8 cellular contexts compared by ENCODE assay signal in genomic region chr14:50064993-50065392, GRCh38. TPM values are rescaled to one million over a fixed set of nuclear protein-coding genes. Genes with fewer than 3 reads are reported as not detected.
DNase-seq lines count a peak whose midpoint lies in the region; ATAC-seq and TF ChIP-seq lines count a peak whose summit lies in the region.

No MANE protein-coding gene starts in this region.

- H3K36me3 ChIP-seq in esophagus squamous epithelium (no peaks in the 10 kb centered on the region), suprapubic skin (no peaks in the 10 kb centered on the region)

- DNase-seq in AG10803 (ENCODE audit: low read depth) (peak; percentile 40), activated B cell treated with CpG ODN at 0.5 μM for 24 hours (no peak), esophagus squamous epithelium (lab: John Stamatoyannopoulos, UW) (no peak), OCI-M2 (lab: John Stamatoyannopoulos, UW; ENCODE audit: unreplicated experiment) (no peak), suprapubic skin (ENCODE audit: low spot score in 2 of 2) (no peak)
- peak; percentile 63 for DNase-seq in stimulated activated naive CD8-positive, alpha-beta T cell treated with anti-CD3 and anti-CD28 coated beads, Interleukin-15, Interleukin-2, amounts not matched to agents 100 U/mL and 50 U/mL, for 24 hours

- H3K4me1 ChIP-seq in esophagus squamous epithelium (peaks cover 25 to 75% (median 34%) of the 10 kb centered on the region in 3 donors), suprapubic skin (peaks cover 29% of the 10 kb centered on the region)

- TF ChIP-seq CTCF in AG10803 (conservative IDR thresholded peaks at IDR 0.05; ENCODE audit: low read length), result no peak
- TF ChIP-seq CTCF in activated B cell treated with CpG ODN at 0.5 μM for 24 hours (IDR thresholded peaks at IDR 0.05), result no peak
- TF ChIP-seq CTCF in esophagus squamous epithelium (IDR thresholded peaks at IDR 0.05), result no peak
- TF ChIP-seq CTCF in suprapubic skin (IDR thresholded peaks at IDR 0.05), result no peak

- H3K27ac ChIP-seq in esophagus squamous epithelium, result peak overlapping the region; percentile 54 to 82 (median 63)
- H3K27ac ChIP-seq in suprapubic skin, result no peak overlapping the region

- CTCF ChIA-PET in activated B cell treated with CpG ODN at 0.5 μM for 24 hours (lab: Charles Lee), result interaction anchor here (1.1 to 1.6 kb wide), 3 partner anchors 21 to 203 kb away, joined by 5 to 8 read pairs (median 7); no protein-coding TSS in a partner anchor

- H3K4me1 Mint-ChIP-seq in activated B cell treated with CpG ODN at 0.5 μM for 24 hours, result peaks cover 87% of the 10 kb centered on the region

- intact Hi-C loops in activated B cell treated with CpG ODN at 0.5 μM for 24 hours (cut with micrococcal nuclease), result loop anchor here (1.0 kb wide), 1 partner anchor 18 kb away; no protein-coding TSS in a partner anchor
- intact Hi-C loops in esophagus squamous epithelium (cut with DNase I), result no loop called here

- peaks cover 34% of the 10 kb centered on the region for H3K36me3 Mint-ChIP-seq in activated B cell treated with CpG ODN at 0.5 μM for 24 hours (ENCODE audit: low read depth)

- H3K4me3 ChIP-seq in AG10803 (ENCODE audit: low read length) (no peak overlapping the region), esophagus squamous epithelium (no peak overlapping the region), suprapubic skin (no peak overlapping the region)

- H3K4me3 Mint-ChIP-seq in activated B cell treated with CpG ODN at 0.5 μM for 24 hours, result peak overlapping the region; percentile 75

- H3K27me3 Mint-ChIP-seq in activated B cell treated with CpG ODN at 0.5 μM for 24 hours, result no peaks in the 10 kb centered on the region

- TF ChIP-seq EP300 in suprapubic skin (IDR thresholded peaks at IDR 0.05), result no peak

- POLR2A ChIA-PET in activated B cell treated with CpG ODN at 0.5 μM for 24 hours (lab: Charles Lee), result interaction anchor here (0.9 to 6.5 kb wide), 11 partner anchors 19 to 203 kb away, joined by 3 to 397 read pairs (median 79); partner anchors contain the start of gene ARF6

- TF ChIP-seq POLR2A in esophagus squamous epithelium (IDR thresholded peaks at IDR 0.05) (peak in 1 of 4 donors; percentile 39), suprapubic skin (IDR thresholded peaks at IDR 0.05) (no peak)

- H3K27me3 ChIP-seq in esophagus squamous epithelium, result no peaks in the 10 kb centered on the region
- no peaks in the 10 kb centered on the region for H3K27me3 ChIP-seq in suprapubic skin

- peak; percentile 55 for ATAC-seq in GM19397 (IDR thresholded peaks at IDR 0.05; ENCODE audit: unreplicated experiment)
- peak; percentile 66 for ATAC-seq in HG03378 (IDR thresholded peaks at IDR 0.05; ENCODE audit: unreplicated experiment)
- peak; percentile 57 for ATAC-seq in activated B cell treated with CpG ODN at 0.5 μM for 24 hours (ENCODE audit: low read depth)
- ATAC-seq in stimulated activated naive CD8-positive, alpha-beta T cell treated with anti-CD3 and anti-CD28 coated beads, Interleukin-15, Interleukin-2, amounts not matched to agents 100 U/mL and 50 U/mL, for 24 hours, result peak; percentile 69

- H3K9me3 Mint-ChIP-seq in activated B cell treated with CpG ODN at 0.5 μM for 24 hours, result no peaks in the 10 kb centered on the region

- H3K9me3 ChIP-seq in esophagus squamous epithelium (no peaks in the 10 kb centered on the region), suprapubic skin (no peaks in the 10 kb centered on the region)

- peak overlapping the region; percentile 100 for H3K27ac Mint-ChIP-seq in activated B cell treated with CpG ODN at 0.5 μM for 24 hours

- 29 to 43% methylated on average over 4 of the region's 4 CpGs for WGBS in esophagus squamous epithelium, 2 donors
- 47% methylated on average over 4 of the region's 4 CpGs for WGBS in suprapubic skin

RNA-seq across cellular contexts. Expression of gene VCPKMT, which starts 51.4 kb away (rescaled TPM):
- total RNA-seq in activated B cell treated with CpG ODN at 0.5 μM for 24 hours (19.9 and 20.8 TPM in 2 replicates), esophagus squamous epithelium (1 to 10 TPM; 3.9 to 8.6 (median 4.8) TPM), suprapubic skin (10 to 100 TPM in 3 of 4 donors, 1 to 10 TPM in 1; 8.1 to 12.5 (median 11.9) TPM)

Comparison
In these comparisons a context has a peak if more than half of its experiments do, and no peak if none do; other contexts are left out.
1. DNase-seq: peak in AG10803 (single experiment) and stimulated activated naive CD8-positive, alpha-beta T cell treated with anti-CD3 and anti-CD28 coated beads, Interleukin-15, Interleukin-2, amounts not matched to agents 100 U/mL and 50 U/mL, for 24 hours (single experiment); none in activated B cell treated with CpG ODN at 0.5 μM for 24 hours (single experiment), esophagus squamous epithelium (single experiment), OCI-M2 (single experiment) and suprapubic skin (0 of 2).
2. Peak in every context shown above with its lines, with median percentiles within 50 percentile points of each other: ATAC-seq.